Comparison of ENCODE assay signal across 15 cellular contexts in the genomic region with DNA sequence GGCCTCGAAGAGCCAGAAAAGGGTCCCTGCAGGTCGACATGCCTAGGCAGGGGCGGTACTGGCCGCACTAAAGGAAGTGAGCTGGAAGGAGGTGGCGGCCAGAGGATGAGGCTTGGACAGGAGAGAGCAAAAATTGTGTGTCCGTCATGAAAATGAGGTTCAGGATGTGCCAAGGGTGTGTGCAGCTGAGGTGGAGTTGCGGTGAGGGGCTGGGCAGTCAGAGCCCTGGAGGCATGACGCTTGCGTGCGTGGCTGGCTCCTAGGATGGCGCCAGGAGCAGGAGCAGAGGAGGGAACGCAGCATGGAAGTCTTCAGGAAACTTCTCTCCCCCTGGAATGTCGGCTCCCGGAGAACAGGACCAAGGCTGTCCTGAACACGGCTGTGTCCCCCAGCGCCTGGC.
"Had no signal": no experiment of that assay in that cellular context is flagged by ENCODE, and none has a peak within 500 bp of the region (broad histone marks: within the 10 kb centered on the region; RNA-seq: fewer than 3 reads in every experiment).

No MANE protein-coding gene starts in this region.

- H3K27me3 Mint-ChIP-seq: activated T-helper 17 cell treated with anti-CD3 and anti-CD28 coated beads, Interleukin-2, amount 50 U/mL, for 72 hours had no signal

- H3K27me3 ChIP-seq: gastrocnemius medialis, right lobe of liver had no signal

- ATAC-seq: activated T-helper 17 cell treated with anti-CD3 and anti-CD28 coated beads, Interleukin-2, amount 50 U/mL, for 72 hours; gastrocnemius medialis; right lobe of liver had no signal

- DNase-seq: activated CD4-positive, alpha-beta T cell treated with anti-CD3 and anti-CD28 coated beads, Interleukin-2, amount 10 ng/mL, durations not matched to agents 24 days and 14 days; activated naive CD4-positive, alpha-beta T cell treated with anti-CD3 and anti-CD28 coated beads for 36 hours; caudate nucleus; effector CD8-positive, alpha-beta T cell; gastrocnemius medialis; nucleus accumbens; right lobe of liver; stimulated activated naive CD4-positive, alpha-beta T cell; substantia nigra; transverse colon; WERI-Rb-1 had no signal

- H3K9me3 Mint-ChIP-seq: activated CD4-positive, alpha-beta T cell treated with anti-CD3 and anti-CD28 coated beads, Interleukin-2, amount 10 ng/mL, durations not matched to agents 24 days and 14 days; activated naive CD4-positive, alpha-beta T cell treated with anti-CD3 and anti-CD28 coated beads for 36 hours; activated T-helper 17 cell treated with anti-CD3 and anti-CD28 coated beads, Interleukin-2, amount 50 U/mL, for 72 hours; mesothelial cell of epicardium had no signal

- H3K36me3 ChIP-seq: gastrocnemius medialis, prostate gland, right lobe of liver, transverse colon, WERI-Rb-1 had no signal

- H3K4me1 ChIP-seq: prostate gland, right lobe of liver had no signal

- H3K27ac Mint-ChIP-seq: activated CD4-positive, alpha-beta T cell treated with anti-CD3 and anti-CD28 coated beads, Interleukin-2, amount 10 ng/mL, durations not matched to agents 24 days and 14 days; activated naive CD4-positive, alpha-beta T cell treated with anti-CD3 and anti-CD28 coated beads for 36 hours; activated T-helper 17 cell treated with anti-CD3 and anti-CD28 coated beads, Interleukin-2, amount 50 U/mL, for 72 hours; mesothelial cell of epicardium had no signal

- H3K4me3 Mint-ChIP-seq: activated CD4-positive, alpha-beta T cell treated with anti-CD3 and anti-CD28 coated beads, Interleukin-2, amount 10 ng/mL, durations not matched to agents 24 days and 14 days; activated naive CD4-positive, alpha-beta T cell treated with anti-CD3 and anti-CD28 coated beads for 36 hours; activated T-helper 17 cell treated with anti-CD3 and anti-CD28 coated beads, Interleukin-2, amount 50 U/mL, for 72 hours; mesothelial cell of epicardium had no signal

- H3K4me3 ChIP-seq: coronary artery, gastrocnemius medialis, prostate gland, right lobe of liver, transverse colon had no signal

- H3K9me3 ChIP-seq: gastrocnemius medialis, prostate gland, right lobe of liver, transverse colon had no signal
